In the genomic region with DNA sequence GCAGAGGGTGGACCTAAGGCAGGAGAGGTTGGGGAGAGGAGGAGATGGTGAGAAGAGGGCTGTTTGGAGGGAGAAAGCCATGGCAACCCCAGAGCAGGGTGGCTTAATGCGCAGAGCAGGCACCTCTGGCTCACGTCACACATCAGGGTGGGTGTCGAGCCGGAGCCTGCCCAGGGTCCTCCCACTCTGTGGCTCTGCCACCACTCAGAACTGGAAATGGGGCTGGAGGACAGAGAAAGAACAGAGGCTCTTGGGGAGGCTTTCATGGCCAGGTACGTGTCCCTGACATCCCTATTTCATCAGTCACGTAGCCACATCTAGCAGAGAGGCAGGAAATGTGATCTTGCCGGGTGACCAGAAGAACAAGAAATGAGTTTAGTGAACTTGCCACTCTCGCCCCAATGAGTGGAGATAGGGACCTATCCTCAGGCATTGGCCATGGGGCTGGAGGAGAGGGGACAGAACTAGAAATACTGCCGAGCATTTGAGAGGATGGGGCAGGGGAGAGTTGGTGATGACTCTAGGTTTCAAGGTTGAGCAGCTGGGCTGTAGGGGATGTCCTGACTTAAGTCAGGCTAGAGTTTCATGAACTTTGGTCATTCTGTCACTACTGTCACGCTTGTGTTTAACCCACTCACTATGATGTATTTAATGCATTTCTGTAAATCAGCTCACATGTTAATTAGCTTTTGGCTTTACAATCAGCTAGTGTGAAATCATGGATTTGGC, we compare ENCODE assay signal across 21 cellular contexts. TPM values are rescaled to one million over a fixed set of nuclear protein-coding genes. Genes with fewer than 3 reads are reported as not detected.
DNase-seq lines count a peak whose midpoint lies in the region; TF ChIP-seq lines count a peak whose summit lies in the region.
"Had no signal": no experiment of that assay in that cellular context is flagged by ENCODE, and none has a peak within 500 bp of the region (broad histone marks: within the 10 kb centered on the region; RNA-seq: fewer than 3 reads in every experiment).

No MANE protein-coding gene starts in this region.

- 91% methylated on average over 10 of the region's 10 CpGs for WGBS in esophagus muscularis mucosa

- TF ChIP-seq EP300 in esophagus muscularis mucosa (IDR thresholded peaks at IDR 0.05) = no peak

- CTCF ChIA-PET in GM10248 (lab: Yijun Ruan, JAX) = interaction anchor here (0.8 to 1.6 kb wide), 4 partner anchors 13 to 440 kb away, joined by 3 to 4 read pairs (median 3); a partner anchor contains a TSS

- TF ChIP-seq CTCF in esophagus muscularis mucosa (IDR thresholded peaks at IDR 0.05) (no peak), nephron progenitor cell (IDR thresholded peaks at IDR 0.05) (no peak), GM10248 (IDR thresholded peaks at IDR 0.05; ENCODE audit: control extremely low read depth, extremely low read depth, low read depth, missing control alignments) (no peak)

- TF ChIP-seq POLR2A in esophagus muscularis mucosa (IDR thresholded peaks at IDR 0.05; ENCODE audit: low read depth) = no peak

- peaks cover 44% of the 10 kb centered on the region for H3K4me1 ChIP-seq in SJCRH30
- peaks cover 0 to 5% (median 0%) of the 10 kb centered on the region in 4 donors for H3K4me1 ChIP-seq in esophagus muscularis mucosa

- H3K4me3 Mint-ChIP-seq in nephron progenitor cell = no peak overlapping the region
- H3K4me3 Mint-ChIP-seq: activated CD4-positive, alpha-beta T cell treated with anti-CD3 and anti-CD28 coated beads for 36 hours; GM23338; type B pancreatic cell had no signal

- H3K9me3 ChIP-seq in SJCRH30 (replicated peaks) (peaks cover under 1% of the 10 kb centered on the region; the same call in 1 of the 2 replicates), esophagus muscularis mucosa (peaks cover 0 to 4% (median 0%) of the 10 kb centered on the region in 4 donors)

- no peaks in the 10 kb centered on the region for H3K36me3 Mint-ChIP-seq in nephron progenitor cell (ENCODE audit: low read depth)

- H3K4me3 ChIP-seq in SJCRH30 = peak overlapping the region; percentile 23
- H3K4me3 ChIP-seq in esophagus muscularis mucosa = no peak overlapping the region
- H3K4me3 ChIP-seq: dorsolateral prefrontal cortex, GM23338, SK-N-MC had no signal

- POLR2A ChIA-PET in GM10248 (lab: Yijun Ruan, JAX) = no interaction called here

- H3K9me3 Mint-ChIP-seq in nephron progenitor cell = peaks cover 12% of the 10 kb centered on the region
- H3K9me3 Mint-ChIP-seq: GM23338 had no signal

- no peaks in the 10 kb centered on the region for H3K27me3 ChIP-seq in SJCRH30
- H3K27me3 ChIP-seq in esophagus muscularis mucosa = no peaks in the 10 kb centered on the region
- H3K27me3 ChIP-seq: dorsolateral prefrontal cortex had no signal

- intact Hi-C loops in esophagus muscularis mucosa (cut with DNase I) = no loop called here

- H3K36me3 ChIP-seq in SJCRH30 (no peaks in the 10 kb centered on the region), esophagus muscularis mucosa (no peaks in the 10 kb centered on the region)

- H3K27me3 Mint-ChIP-seq in nephron progenitor cell (ENCODE audit: low read depth, poor library complexity) = peaks cover 17% of the 10 kb centered on the region
- H3K27me3 Mint-ChIP-seq: activated CD4-positive, alpha-beta T cell treated with anti-CD3 and anti-CD28 coated beads for 36 hours; T-helper 17 cell had no signal

- H3K4me1 Mint-ChIP-seq in nephron progenitor cell = peaks cover 17% of the 10 kb centered on the region

- DNase-seq in DMS 273 (lab: John Stamatoyannopoulos, UW; ENCODE audit: unreplicated experiment) (peak; percentile 28), DMS 273 treated with DMSO at 0.1 percent for 48 hours (lab: John Stamatoyannopoulos, UW) (no peak), SJCRH30 (peak; percentile 74 to 86), esophagus muscularis mucosa (ENCODE audit: extremely low spot score) (peak; percentile 37), nephron progenitor cell (no peak), GM10248 (ENCODE audit: extremely low spot score) (no peak), NAMALWA (ENCODE audit: low spot score) (no peak), NCI-H69 (lab: John Stamatoyannopoulos, UW) (no peak)
- DNase-seq: activated CD4-positive, alpha-beta T cell treated with anti-CD3 and anti-CD28 coated beads for 36 hours; activated naive CD4-positive, alpha-beta T cell treated with anti-CD3 and anti-CD28 coated beads, Interleukin-2, amount 50 U/mL, for 16 hours; aorta; central memory CD4-positive, alpha-beta T cell; dorsolateral prefrontal cortex; KG1; stimulated activated CD4-positive, alpha-beta T cell treated with anti-CD3 and anti-CD28 coated beads, Interleukin-15, amount 100 ng/mL, for 24 hours; T-helper 17 cell had no signal

- H3K27ac ChIP-seq in SJCRH30 (peak overlapping the region; percentile 95), esophagus muscularis mucosa (replicated peaks in 1 of 4) (no peak overlapping the region)
- H3K27ac ChIP-seq: 22Rv1, dorsolateral prefrontal cortex, RWPE1, SK-N-MC had no signal

- peak overlapping the region; percentile 27 for H3K27ac Mint-ChIP-seq in nephron progenitor cell
- H3K27ac Mint-ChIP-seq: activated CD4-positive, alpha-beta T cell treated with anti-CD3 and anti-CD28 coated beads for 36 hours; GM23338; type B pancreatic cell had no signal

RNA-seq across cellular contexts. Expression of a gene that starts 52.6 kb away (rescaled TPM):
- 0.18 and 0.32 TPM in 2 replicates for total RNA-seq in SJCRH30 (2014; rRNA removed; shearing (Covaris generic))
- 1 to 10 TPM in 1 of 4 donors, under 1 TPM in 3; 0.39 to 1.3 (median 0.82) TPM for total RNA-seq in esophagus muscularis mucosa

Comparison
In these comparisons a context has a peak if more than half of its experiments do, and no peak if none do; other contexts are left out.
1. DNase-seq: peak in DMS 273 (single experiment), SJCRH30 (2 of 2) and esophagus muscularis mucosa (single experiment); none in DMS 273 treated with DMSO at 0.1 percent for 48 hours (single experiment), nephron progenitor cell (single experiment), GM10248 (single experiment), NAMALWA (single experiment) and NCI-H69 (single experiment).